21 cellular contexts compared by ENCODE assay signal in the genomic region with DNA sequence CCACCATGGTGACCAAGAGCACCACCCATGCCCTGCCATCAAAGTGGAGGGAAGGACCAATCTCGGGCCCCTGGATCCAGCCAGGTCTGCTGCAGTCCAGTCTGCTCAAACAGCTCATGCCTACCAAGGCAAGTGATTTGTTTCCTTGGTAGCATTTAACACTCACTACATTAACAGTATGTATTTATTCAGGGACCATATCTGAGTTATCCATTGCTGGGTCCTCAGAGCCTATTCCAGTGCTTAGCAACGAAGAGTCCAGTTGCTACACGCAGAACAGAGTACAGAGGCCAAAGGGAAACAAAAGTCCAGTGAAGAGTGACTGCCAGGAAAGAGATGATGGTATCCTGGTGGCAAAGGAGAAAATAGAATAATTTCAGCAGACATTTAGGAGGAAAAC.
DNase-seq lines count a peak whose midpoint lies in the region; ATAC-seq and FAIRE-seq lines count a peak whose summit lies in the region.
"Had no signal": no experiment of that assay in that cellular context is flagged by ENCODE, and none has a peak within 500 bp of the region (broad histone marks: within the 10 kb centered on the region; RNA-seq: fewer than 3 reads in every experiment).

No MANE protein-coding gene starts in this region.

- H4K20me1 ChIP-seq in Karpas-422 (ENCODE audit: insufficient read depth, low read depth, low read length): no peaks in the 10 kb centered on the region
- H4K20me1 ChIP-seq: BLaER1 had no signal

- H3K27me3 ChIP-seq in Karpas-422 (ENCODE audit: low read length) (no peaks in the 10 kb centered on the region), small intestine (ENCODE audit: control insufficient read depth in 2 of 2, insufficient read depth in 2 of 2, low read length in 2 of 2) (no peaks in the 10 kb centered on the region)
- H3K27me3 ChIP-seq: BLaER1 had no signal

- H3K4me1 ChIP-seq in Karpas-422 (ENCODE audit: low read length) (peaks cover 56% of the 10 kb centered on the region), small intestine (ENCODE audit: control insufficient read depth in 2 of 2, insufficient read depth in 1 of 2, low read depth in 1 of 2, low read length in 1 of 2) (no peaks in the 10 kb centered on the region)
- H3K4me1 ChIP-seq: BLaER1, Caco-2 had no signal

- H3K27ac ChIP-seq in Karpas-422 (ENCODE audit: low read length) (peak overlapping the region; percentile 32; the same call in 1 of the 2 replicates), small intestine (ENCODE audit: low read depth in 1 of 2, low read length in 1 of 2) (no peak overlapping the region)
- H3K27ac ChIP-seq: 22Rv1, BLaER1, C4-2B, GM23248 had no signal

- H3K36me3 ChIP-seq in Karpas-422 (ENCODE audit: insufficient read depth, low read length) (no peaks in the 10 kb centered on the region), small intestine (ENCODE audit: control insufficient read depth in 2 of 2, insufficient read depth in 2 of 2, low read length in 2 of 2) (no peaks in the 10 kb centered on the region)
- H3K36me3 ChIP-seq: BLaER1 had no signal

- ATAC-seq in HG03521 (IDR thresholded peaks at IDR 0.05; ENCODE audit: unreplicated experiment): no peak
- ATAC-seq in HG03095 (IDR thresholded peaks at IDR 0.05; ENCODE audit: unreplicated experiment): no peak
- ATAC-seq: CD8-positive, alpha-beta T cell; GM12878; HCT116 had no signal

- no peak overlapping the region for H2AFZ ChIP-seq in Karpas-422 (ENCODE audit: low read length)
- H2AFZ ChIP-seq: GM23248 had no signal

- DNase-seq in Karpas-422: no peak
- DNase-seq in small intestine: peak; percentile 11
- DNase-seq in activated CD4-positive, CD25-positive, alpha-beta regulatory T cell treated with anti-CD3 and anti-CD28 coated beads, Interleukin-2, amount 50 U/mL, for 72 hours: no peak
- DNase-seq: Caco-2; CD4-positive, CD25-positive, alpha-beta regulatory T cell; CD8-positive, alpha-beta T cell; DMS79; EL; GDM1; GM23248; H9 had no signal

- H3K4me3 ChIP-seq in Karpas-422 (ENCODE audit: low read length): no peak overlapping the region
- H3K4me3 ChIP-seq in small intestine (ENCODE audit: low read depth in 1 of 2, low read length in 2 of 2): no peak overlapping the region
- H3K4me3 ChIP-seq: BLaER1, GM12878, GM23248 had no signal

- H3K9ac ChIP-seq in Karpas-422 (ENCODE audit: low read length): no peak overlapping the region
- H3K9ac ChIP-seq: BLaER1, GM23248 had no signal

- no peak overlapping the region for H3K4me2 ChIP-seq in Karpas-422 (ENCODE audit: low read depth, low read length, poor library complexity, severe bottlenecking)
- H3K4me2 ChIP-seq: BLaER1 had no signal

- no peaks in the 10 kb centered on the region for H3K9me2 ChIP-seq in Karpas-422 (replicated peaks; ENCODE audit: insufficient read depth, low read length)

- FAIRE-seq in islet of Langerhans (lab: Jason Lieb, UNC) (peak; percentile 89), small intestine (lab: Jason Lieb, UNC) (no peak)
- FAIRE-seq: A204.1, GM12878, GM19239 had no signal

- no peaks in the 10 kb centered on the region for H3K79me2 ChIP-seq in Karpas-422 (ENCODE audit: low read length)

- H3K9me3 ChIP-seq in Karpas-422 (ENCODE audit: low read length): no peaks in the 10 kb centered on the region
- H3K9me3 ChIP-seq in small intestine (ENCODE audit: control insufficient read depth, low read depth): no peaks in the 10 kb centered on the region
- H3K9me3 ChIP-seq: BLaER1 had no signal

- 50 to 69% (median 66%) methylated on average over 3 of the region's 3 CpGs for WGBS in small intestine, 3 donors
